ENCODE assay signal across 24 cellular contexts in the genomic region with DNA sequence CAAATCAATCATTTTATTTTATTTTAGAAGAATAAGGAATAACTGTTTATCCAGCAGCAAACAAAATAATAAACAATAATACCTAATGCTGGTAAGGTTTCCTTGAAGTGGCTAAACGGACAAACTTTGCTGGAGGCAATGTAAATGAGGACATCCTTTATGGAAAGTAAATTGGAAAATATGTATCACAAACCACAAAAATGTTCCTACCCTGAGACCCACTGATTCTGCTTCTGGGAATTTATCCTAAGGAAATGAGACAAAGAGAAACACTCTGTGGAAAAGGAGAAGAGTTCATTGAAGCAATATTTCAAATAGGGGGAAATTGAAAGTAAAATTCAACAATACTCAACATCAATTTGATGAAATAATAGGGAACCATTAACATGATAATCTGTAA. TPM values are rescaled to one million over a fixed set of nuclear protein-coding genes. Genes with fewer than 3 reads are reported as not detected.
DNase-seq lines count a peak whose midpoint lies in the region; ATAC-seq, FAIRE-seq and TF ChIP-seq lines count a peak whose summit lies in the region.
"Had no signal": no experiment of that assay in that cellular context is flagged by ENCODE, and none has a peak within 500 bp of the region (broad histone marks: within the 10 kb centered on the region; RNA-seq: fewer than 3 reads in every experiment).

No MANE protein-coding gene starts in this region.

- H3K4me1 ChIP-seq in PC-3 (ENCODE audit: insufficient read depth, low read length) (no peaks in the 10 kb centered on the region), thyroid gland (peaks cover 0 to 3% of the 10 kb centered on the region in 2 donors)

- no peaks in the 10 kb centered on the region for H3K4me1 Mint-ChIP-seq in stimulated activated effector memory CD8-positive, alpha-beta T cell treated with anti-CD3 and anti-CD28 coated beads, Interleukin-12 subunit alpha, Interleukin-12 subunit beta, amount 100 ng/mL, for 72 hours
- no peaks in the 10 kb centered on the region for H3K4me1 Mint-ChIP-seq in activated T-cell treated with anti-CD3 and anti-CD28 coated beads, Interleukin-2, amount 50 U/mL, for 24 hours (ENCODE audit: low read depth)
- H3K4me1 Mint-ChIP-seq: CD4-positive, CD25-positive, alpha-beta regulatory T cell had no signal

- no peaks in the 10 kb centered on the region for H3K36me3 ChIP-seq in PC-3 (ENCODE audit: low read depth, low read length)
- no peaks in the 10 kb centered on the region for H3K36me3 ChIP-seq in bronchial epithelial cell (ENCODE audit: control insufficient read depth, insufficient read depth, low read length)
- H3K36me3 ChIP-seq in thyroid gland = no peaks in the 10 kb centered on the region

- TF ChIP-seq POLR2A in thyroid gland (IDR thresholded peaks at IDR 0.05) = no peak

- H3K4me3 Mint-ChIP-seq in stimulated activated effector memory CD8-positive, alpha-beta T cell treated with anti-CD3 and anti-CD28 coated beads, Interleukin-12 subunit alpha, Interleukin-12 subunit beta, amount 100 ng/mL, for 72 hours = no peak overlapping the region
- no peak overlapping the region for H3K4me3 Mint-ChIP-seq in activated T-cell treated with anti-CD3 and anti-CD28 coated beads, Interleukin-2, amount 50 U/mL, for 24 hours
- H3K4me3 Mint-ChIP-seq: CD4-positive, CD25-positive, alpha-beta regulatory T cell; IgD-negative memory B cell; natural killer cell treated with Interleukin-12 subunit alpha and Interleukin-12 subunit beta and Interleukin-15 and Interleukin-18, amount 100 ng/mL, for 72 hours; stimulated activated naive CD8-positive, alpha-beta T cell treated with anti-CD3 and anti-CD28 coated beads, Interleukin-15, Interleukin-2, amounts not matched to agents 100 ng/mL and 50 ng/mL, for 24 hours had no signal

- H3K4me3 ChIP-seq in AG04449 (ENCODE audit: low read depth, low read length) (no peak overlapping the region), PC-3 (ENCODE audit: low read length) (no peak overlapping the region), bronchial epithelial cell (ENCODE audit: low read depth, low read length) (no peak overlapping the region), thyroid gland (replicated peaks in 1 of 3) (no peak overlapping the region)
- H3K4me3 ChIP-seq: PC-9 had no signal

- H3K27ac ChIP-seq in PC-3 (ENCODE audit: low read length) (no peak overlapping the region), thyroid gland (no peak overlapping the region)
- H3K27ac ChIP-seq: PC-9 had no signal

- CTCF ChIA-PET in AG04449 (lab: Yijun Ruan, JAX) = interaction anchor here (1.2 kb wide), 1 partner anchor 20 kb away, joined by 3 read pairs; no protein-coding TSS in a partner anchor
- CTCF ChIA-PET in PC-3 (lab: Charles Lee) = no interaction called here

- no peaks in the 10 kb centered on the region for H3K9me3 ChIP-seq in PC-3 (ENCODE audit: low read length)
- no peaks in the 10 kb centered on the region for H3K9me3 ChIP-seq in thyroid gland

- H3K36me3 Mint-ChIP-seq in stimulated activated effector memory CD8-positive, alpha-beta T cell treated with anti-CD3 and anti-CD28 coated beads, Interleukin-12 subunit alpha, Interleukin-12 subunit beta, amount 100 ng/mL, for 72 hours = no peaks in the 10 kb centered on the region
- no peaks in the 10 kb centered on the region for H3K36me3 Mint-ChIP-seq in activated T-cell treated with anti-CD3 and anti-CD28 coated beads, Interleukin-2, amount 50 U/mL, for 24 hours (ENCODE audit: low read depth)
- H3K36me3 Mint-ChIP-seq: activated naive CD4-positive, alpha-beta T cell treated with anti-CD3 and anti-CD28 coated beads, Interleukin-2, amount 50 U/mL, for 72 hours; CD4-positive, CD25-positive, alpha-beta regulatory T cell; natural killer cell treated with Interleukin-12 subunit alpha and Interleukin-12 subunit beta and Interleukin-15 and Interleukin-18, amount 100 ng/mL, for 72 hours had no signal

- H3K27me3 ChIP-seq in PC-3 (ENCODE audit: low read length) = peaks cover 3% of the 10 kb centered on the region; the same call in 1 of the 2 replicates
- H3K27me3 ChIP-seq in bronchial epithelial cell (ENCODE audit: control insufficient read depth, insufficient read depth, low read length) = no peaks in the 10 kb centered on the region
- H3K27me3 ChIP-seq in thyroid gland = no peaks in the 10 kb centered on the region

- FAIRE-seq in bronchial epithelial cell (lab: Jason Lieb, UNC) = no peak
- FAIRE-seq: A204.1 had no signal

- H3K27ac Mint-ChIP-seq in stimulated activated effector memory CD8-positive, alpha-beta T cell treated with anti-CD3 and anti-CD28 coated beads, Interleukin-12 subunit alpha, Interleukin-12 subunit beta, amount 100 ng/mL, for 72 hours = no peak overlapping the region
- H3K27ac Mint-ChIP-seq in activated T-cell treated with anti-CD3 and anti-CD28 coated beads, Interleukin-2, amount 50 U/mL, for 24 hours = no peak overlapping the region
- H3K27ac Mint-ChIP-seq: activated naive CD4-positive, alpha-beta T cell treated with anti-CD3 and anti-CD28 coated beads, Interleukin-2, amount 50 U/mL, for 72 hours; CD4-positive, CD25-positive, alpha-beta regulatory T cell; IgD-negative memory B cell; natural killer cell treated with Interleukin-12 subunit alpha and Interleukin-12 subunit beta and Interleukin-15 and Interleukin-18, amount 100 ng/mL, for 72 hours; stimulated activated naive CD8-positive, alpha-beta T cell treated with anti-CD3 and anti-CD28 coated beads, Interleukin-15, Interleukin-2, amounts not matched to agents 100 ng/mL and 50 ng/mL, for 24 hours had no signal

- H3K79me2 ChIP-seq in PC-3 (ENCODE audit: low read length) = no peaks in the 10 kb centered on the region

- ATAC-seq in PC-3 = no peak
- ATAC-seq in stimulated activated effector memory CD8-positive, alpha-beta T cell treated with anti-CD3 and anti-CD28 coated beads, Interleukin-12 subunit alpha, Interleukin-12 subunit beta, amount 100 ng/mL, for 72 hours = no peak
- ATAC-seq: activated naive CD4-positive, alpha-beta T cell treated with anti-CD3 and anti-CD28 coated beads, Interleukin-2, amount 50 U/mL, for 72 hours; natural killer cell treated with Interleukin-12 subunit alpha and Interleukin-12 subunit beta and Interleukin-15 and Interleukin-18, amount 100 ng/mL, for 72 hours; SK-N-SH treated with all-trans-retinoic acid at 6 μM for 48 hours had no signal

- H3K4me2 ChIP-seq in PC-3 (ENCODE audit: low read length) = no peak overlapping the region
- H3K4me2 ChIP-seq: PC-9 had no signal

- no peaks in the 10 kb centered on the region for H3F3A ChIP-seq in PC-3 (ENCODE audit: low read length, unreplicated experiment)

- BruUV-seq in PC-3 (replicated peaks; lab: Mats Ljungman, UMichigan) = no TSS peak

- no peaks in the 10 kb centered on the region for H3K9me3 Mint-ChIP-seq in stimulated activated effector memory CD8-positive, alpha-beta T cell treated with anti-CD3 and anti-CD28 coated beads, Interleukin-12 subunit alpha, Interleukin-12 subunit beta, amount 100 ng/mL, for 72 hours
- no peaks in the 10 kb centered on the region for H3K9me3 Mint-ChIP-seq in activated T-cell treated with anti-CD3 and anti-CD28 coated beads, Interleukin-2, amount 50 U/mL, for 24 hours
- H3K9me3 Mint-ChIP-seq: activated naive CD4-positive, alpha-beta T cell treated with anti-CD3 and anti-CD28 coated beads, Interleukin-2, amount 50 U/mL, for 72 hours; natural killer cell treated with Interleukin-12 subunit alpha and Interleukin-12 subunit beta and Interleukin-15 and Interleukin-18, amount 100 ng/mL, for 72 hours; stimulated activated naive CD8-positive, alpha-beta T cell treated with anti-CD3 and anti-CD28 coated beads, Interleukin-15, Interleukin-2, amounts not matched to agents 100 ng/mL and 50 ng/mL, for 24 hours had no signal

- no peaks in the 10 kb centered on the region for H4K20me1 ChIP-seq in PC-3 (ENCODE audit: low read length)

- intact Hi-C loops in PC-3 (cut with micrococcal nuclease) (no loop called here), thyroid gland (cut with DNase I) (no loop called here)

- POLR2A ChIA-PET in AG04449 (lab: Yijun Ruan, JAX) = no interaction called here
- POLR2A ChIA-PET in PC-3 (lab: Charles Lee; ENCODE audit: unreplicated experiment) = no interaction called here

- H2AFZ ChIP-seq in PC-3 (ENCODE audit: low read length) = no peak overlapping the region
- H2AFZ ChIP-seq: PC-9 had no signal

- H3K9ac ChIP-seq in PC-3 (ENCODE audit: low read length) = no peak overlapping the region

- TF ChIP-seq CTCF in AG04449 (IDR thresholded peaks at IDR 0.05; ENCODE audit: insufficient read depth, low read length, missing control alignments) (no peak), PC-3 (conservative IDR thresholded peaks at IDR 0.05; ENCODE audit: low read depth, low read length) (no peak), bronchial epithelial cell (IDR thresholded peaks at IDR 0.05; ENCODE audit: insufficient read depth, low read length, severe bottlenecking) (no peak), thyroid gland (IDR thresholded peaks at IDR 0.05) (no peak)

- WGBS in thyroid gland, 2 donors = 75 to 77% methylated on average over 1 of the region's 1 CpG

- H3K27me3 Mint-ChIP-seq in activated T-cell treated with anti-CD3 and anti-CD28 coated beads, Interleukin-2, amount 50 U/mL, for 24 hours = peaks cover 8% of the 10 kb centered on the region

- no peaks in the 10 kb centered on the region for H3K9me2 ChIP-seq in PC-3 (replicated peaks; ENCODE audit: low read length)

- DNase-seq in AG04449 (ENCODE audit: low read depth, low spot score) (peak; percentile 14), PC-3 (peak; percentile 20), bronchial epithelial cell (ENCODE audit: low read depth) (peak; percentile 76), iris pigment epithelial cell (ENCODE audit: low read depth) (peak; percentile 63), putamen (ENCODE audit: low spot score) (no peak), thyroid gland (no peak)
- DNase-seq in stimulated activated effector memory CD8-positive, alpha-beta T cell treated with anti-CD3 and anti-CD28 coated beads, Interleukin-12 subunit alpha, Interleukin-12 subunit beta, amount 100 ng/mL, for 72 hours (ENCODE audit: low spot score in 2 of 2) = no peak
- no peak for DNase-seq in activated T-cell treated with anti-CD3 and anti-CD28 coated beads, Interleukin-2, amount 50 U/mL, for 24 hours
- DNase-seq: activated CD4-positive, alpha-beta T cell treated with anti-CD3 and anti-CD28 coated beads for 1 hour; caudate nucleus; CD4-positive, CD25-positive, alpha-beta regulatory T cell; DMS53; effector CD8-positive, alpha-beta T cell; hippocampal formation; islet precursor cell; NCI-H1694 treated with DMSO at 0.1 percent for 48 hours; PC-9; stimulated activated CD4-positive, alpha-beta T cell treated with anti-CD3 and anti-CD28 coated beads, Interleukin-2, amount 100 ng/mL, for 24 hours had no signal

RNA-seq across cellular contexts. Expression of a gene that starts 37.9 kb away (rescaled TPM):
- total RNA-seq in PC-3 (2014; rRNA removed) (0.04 TPM in 1 of 2 replicates, not detected in the other), bronchial epithelial cell (1.3 and 3.6 TPM in 2 replicates), thyroid gland (10 to 100 TPM; 34.4 to 46.1 (median 43.5) TPM)
- total RNA-seq: CD4-positive, CD25-positive, alpha-beta regulatory T cell; PC-9 had no signal

Comparison
In these comparisons a context has a peak if more than half of its experiments do, and no peak if none do; other contexts are left out.
1. DNase-seq: peak in AG04449 (single experiment), PC-3 (single experiment), bronchial epithelial cell (single experiment) and iris pigment epithelial cell (single experiment); none in putamen (single experiment), stimulated activated effector memory CD8-positive, alpha-beta T cell treated with anti-CD3 and anti-CD28 coated beads, Interleukin-12 subunit alpha, Interleukin-12 subunit beta, amount 100 ng/mL, for 72 hours (0 of 2), activated T-cell treated with anti-CD3 and anti-CD28 coated beads, Interleukin-2, amount 50 U/mL, for 24 hours (single experiment) and thyroid gland (0 of 2).